ENCODE assay signal across 6 cellular contexts in the genomic region with DNA sequence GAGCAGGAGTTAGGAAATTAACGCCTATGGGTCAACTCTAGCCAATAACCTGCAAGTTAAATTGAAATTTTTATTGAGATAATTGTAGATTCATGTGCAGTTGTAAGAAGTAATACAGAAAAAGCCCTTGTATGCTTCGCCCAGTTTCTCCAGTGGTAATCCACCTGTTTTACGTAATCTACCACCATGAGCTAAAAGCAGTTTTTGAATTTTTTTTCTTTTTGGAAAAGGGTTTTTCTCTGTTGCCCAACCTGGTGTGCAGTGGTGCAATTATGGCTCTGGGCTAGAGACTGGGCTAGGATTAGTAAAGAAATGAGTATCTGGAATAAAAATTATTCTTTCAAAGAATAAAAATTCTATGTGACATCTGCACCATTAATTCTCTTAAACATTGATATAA.
"Had no signal": no experiment of that assay in that cellular context is flagged by ENCODE, and none has a peak within 500 bp of the region (broad histone marks: within the 10 kb centered on the region; RNA-seq: fewer than 3 reads in every experiment).

No MANE protein-coding gene starts in this region.

- DNase-seq: KBM-7, KG1 had no signal

- H3K27me3 Mint-ChIP-seq: IgD-negative memory B cell had no signal

- H3K4me3 ChIP-seq: K562 had no signal

- H3K4me1 Mint-ChIP-seq: IgD-negative memory B cell had no signal

- FAIRE-seq: HepG2, K562 had no signal

- H3K4me3 Mint-ChIP-seq: IgD-negative memory B cell had no signal

- H3K27ac ChIP-seq: HL-60 had no signal
